In the genomic region with DNA sequence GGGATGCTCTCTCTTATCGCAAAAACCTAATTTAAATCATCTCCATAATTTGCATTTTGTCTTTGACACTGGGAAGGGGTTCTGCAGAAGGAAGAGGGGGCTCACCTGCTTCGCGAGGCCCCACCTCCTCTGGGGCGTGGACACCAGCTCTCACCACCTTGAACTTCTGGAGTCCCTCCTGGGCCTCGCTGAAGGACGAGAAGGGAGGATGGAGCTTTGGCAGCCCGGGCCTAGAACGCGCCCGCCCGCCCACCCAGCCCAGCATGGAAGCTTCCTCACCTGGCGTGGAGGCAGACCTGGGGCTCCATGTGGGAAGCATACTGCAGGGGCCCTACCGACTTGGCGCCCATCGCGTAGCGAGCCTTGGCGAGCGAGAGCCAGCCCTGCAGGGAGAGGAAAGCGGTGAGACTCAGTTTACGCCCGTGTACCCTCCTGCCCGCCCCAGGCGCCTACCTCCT, we compare ENCODE assay signal across 8 cellular contexts. TPM values are rescaled to one million over a fixed set of nuclear protein-coding genes. Genes with fewer than 3 reads are reported as not detected.
DNase-seq lines count a peak whose midpoint lies in the region; ATAC-seq and TF ChIP-seq lines count a peak whose summit lies in the region.

No MANE protein-coding gene starts in this region.

- H3K9me1 ChIP-seq in IMR-90 (ENCODE audit: insufficient read depth, low read length) = peaks cover 9% of the 10 kb centered on the region

- no peak for TF ChIP-seq RAD21 in IMR-90 (IDR thresholded peaks at IDR 0.05; ENCODE audit: low read length)

- no peak overlapping the region for H2BK120ac ChIP-seq in IMR-90 (ENCODE audit: low read depth, low read length)

- TF ChIP-seq CTCF in 22Rv1 (IDR thresholded peaks at IDR 0.05) (no peak), IMR-90 (conservative IDR thresholded peaks at IDR 0.05; ENCODE audit: low read depth, low read length) (no peak), adrenal gland (IDR thresholded peaks at IDR 0.05) (no peak), kidney epithelial cell (IDR thresholded peaks at IDR 0.05; ENCODE audit: insufficient read depth, low read length, poor library complexity, severe bottlenecking) (no peak)

- no peak overlapping the region for H2BK20ac ChIP-seq in IMR-90 (ENCODE audit: low read depth, low read length)

- H3K9ac ChIP-seq in IMR-90 (ENCODE audit: low read depth, low read length) = peak overlapping the region; percentile 54

- TF ChIP-seq POLR2A in IMR-90 (IDR thresholded peaks at IDR 0.05; ENCODE audit: low read depth, low read length) = no peak
- no peak for TF ChIP-seq POLR2A in adrenal gland (IDR thresholded peaks at IDR 0.05)

- H3K4me3 ChIP-seq in IMR-90 (ENCODE audit: insufficient read depth, low read depth, low read length) = peak overlapping the region; percentile 96
- peak overlapping the region; percentile 43 to 82 (median 62) for H3K4me3 ChIP-seq in adrenal gland
- H3K4me3 ChIP-seq in kidney epithelial cell (ENCODE audit: low read depth, low read length) = peak overlapping the region; percentile 73

- H3K27me3 ChIP-seq in IMR-90 (ENCODE audit: control insufficient read depth, insufficient read depth, low read length) (no peaks in the 10 kb centered on the region), adrenal gland (no peaks in the 10 kb centered on the region), kidney epithelial cell (ENCODE audit: control insufficient read depth, insufficient read depth, low read length) (no peaks in the 10 kb centered on the region)

- no peak overlapping the region for H2AK5ac ChIP-seq in IMR-90 (ENCODE audit: low read depth, low read length)

- H3K23ac ChIP-seq in IMR-90 (ENCODE audit: low read depth, low read length) = peak overlapping the region; percentile 40; the same call in 1 of the 2 replicates

- H2BK15ac ChIP-seq in IMR-90 (ENCODE audit: low read depth, low read length) = no peak overlapping the region

- peaks cover 28% of the 10 kb centered on the region for H3K36me3 ChIP-seq in IMR-90 (ENCODE audit: control insufficient read depth, insufficient read depth, low read length)
- H3K36me3 ChIP-seq in adrenal gland (replicated peaks in 1 of 2) = peaks cover 0 to 39% of the 10 kb centered on the region in 2 donors
- peaks cover 1% of the 10 kb centered on the region for H3K36me3 ChIP-seq in kidney epithelial cell (ENCODE audit: control insufficient read depth, insufficient read depth, low read length)

- peak overlapping the region; percentile 80 for H3K4ac ChIP-seq in IMR-90 (ENCODE audit: low read depth, low read length)

- DNase-seq in IMR-90 (no peak), adrenal gland (no peak), kidney epithelial cell (ENCODE audit: low read depth) (no peak), DMS 273 treated with DMSO at 0.1 percent for 48 hours (lab: John Stamatoyannopoulos, UW) (no peak)

- H3K4me1 ChIP-seq in IMR-90 (ENCODE audit: control insufficient read depth, insufficient read depth, low read length) (peaks cover 11% of the 10 kb centered on the region), adrenal gland (replicated peaks in 1 of 2) (peaks cover 8 to 25% of the 10 kb centered on the region in 2 donors)

- no peak overlapping the region for H3K56ac ChIP-seq in IMR-90 (ENCODE audit: extremely low read depth, insufficient read depth, low read length)

- dilution Hi-C loops in IMR-90 (cut with HindIII; ENCODE audit: low sequenced_read_pairs, unreplicated experiment) = no loop called here

- H2BK5ac ChIP-seq in IMR-90 (ENCODE audit: low read depth, low read length, poor library complexity, severe bottlenecking) = peak overlapping the region; percentile 67

- intact Hi-C loops in IMR-90 (cut with micrococcal nuclease) = loop anchor here (1.0 kb wide), 2 partner anchors 31 to 50 kb away; no protein-coding TSS in a partner anchor
- intact Hi-C loops in adrenal gland (cut with DNase I) = no loop called here

- no peak overlapping the region for H3K18ac ChIP-seq in IMR-90 (ENCODE audit: low read depth, low read length)

- CTCF ChIA-PET in IMR-90 (lab: Yijun Ruan, JAX) = interaction anchor here (0.7 to 2.1 kb wide), 3 partner anchors 14 to 53 kb away, joined by 3 to 8 read pairs (median 4); a partner anchor contains a TSS

- POLR2A ChIA-PET in IMR-90 (lab: Charles Lee; ENCODE audit: unreplicated experiment) = interaction anchor here (0.5 to 0.6 kb wide), 2 partner anchors 25 to 34 kb away, joined by 4 to 5 read pairs; no protein-coding TSS in a partner anchor

- no peaks in the 10 kb centered on the region for H4K20me1 ChIP-seq in IMR-90 (ENCODE audit: insufficient read depth, low read length)

- peak overlapping the region; percentile 66; the same call in 1 of the 2 replicates for H4K5ac ChIP-seq in IMR-90 (ENCODE audit: low read depth, low read length)

- 0% methylated on average over 10 of the region's 24 CpGs; no CpG with 5 or more reads in 1 of the 2 experiments for WGBS in IMR-90 (ENCODE audit: extremely low coverage in 2 of 2, insufficient read length in 1 of 2), 2 experiments
- WGBS in adrenal gland, 4 donors = 1 to 5% (median 3%) methylated on average over 8 to 24 of the region's 24 CpGs

- H3K27ac ChIP-seq in 22Rv1 (peak overlapping the region; percentile 83), IMR-90 (ENCODE audit: insufficient read depth, low read length) (peak overlapping the region; percentile 71), adrenal gland (peak overlapping the region in 4 of 5 donors; percentile 55 to 92 (median 84)), temporal lobe (ENCODE audit: low read depth, low read length) (peak overlapping the region; percentile 92)

- no TSS peak for BruUV-seq in IMR-90 (replicated peaks; lab: Mats Ljungman, UMichigan)

- peak overlapping the region; percentile 89 for H2AK9ac ChIP-seq in IMR-90 (replicated peaks; ENCODE audit: low read depth, low read length, poor library complexity)

- peak overlapping the region; percentile 91 for H3K4me2 ChIP-seq in IMR-90 (ENCODE audit: low read depth, low read length)

- H3K9me3 ChIP-seq in IMR-90 (ENCODE audit: control insufficient read depth, insufficient read depth, low read length) (no peaks in the 10 kb centered on the region), adrenal gland (replicated peaks in 1 of 3) (no peaks in the 10 kb centered on the region)

- H4K8ac ChIP-seq in IMR-90 (ENCODE audit: low read depth in 2 of 2, low read length in 2 of 2) = peak overlapping the region; percentile 18 to 76; a peak in 2 of 4 replicates

- H3K14ac ChIP-seq in IMR-90 (replicated peaks; ENCODE audit: low read depth, low read length) = peak overlapping the region; percentile 43

- H2AFZ ChIP-seq in IMR-90 (replicated peaks; ENCODE audit: low read length, poor library complexity) = peak overlapping the region; percentile 98

- in situ Hi-C loops in IMR-90 (cut with MboI; ENCODE audit: low sequenced_read_pairs) = no loop called here

- ATAC-seq in GM18907 (IDR thresholded peaks at IDR 0.05; ENCODE audit: unreplicated experiment) (peak; percentile 8), IMR-90 (ENCODE audit: low read depth) (peak; percentile 0), esophagus mucosa (no peak)

- H4K91ac ChIP-seq in IMR-90 (ENCODE audit: insufficient read depth, low read depth, low read length) = no peak overlapping the region

- peaks cover 18 to 36% of the 10 kb centered on the region in 2 experiments for H3K79me1 ChIP-seq in IMR-90 (ENCODE audit: low read depth in 1 of 2, low read length in 2 of 2)

TF ChIP-seq in IMR-90, 13 proteins besides CTCF, POLR2A, EP300 and RAD21:
- no peak for TF ChIP-seq MAFK (IDR thresholded peaks at IDR 0.05; ENCODE audit: low read depth, low read length)
- no peak for TF ChIP-seq RCOR1 (IDR thresholded peaks at IDR 0.05; ENCODE audit: insufficient replicate concordance, low read length)
- TF ChIP-seq NFE2L2 (IDR thresholded peaks at IDR 0.05; ENCODE audit: low read depth, low read length) = no peak
- TF ChIP-seq, protein P1, sequence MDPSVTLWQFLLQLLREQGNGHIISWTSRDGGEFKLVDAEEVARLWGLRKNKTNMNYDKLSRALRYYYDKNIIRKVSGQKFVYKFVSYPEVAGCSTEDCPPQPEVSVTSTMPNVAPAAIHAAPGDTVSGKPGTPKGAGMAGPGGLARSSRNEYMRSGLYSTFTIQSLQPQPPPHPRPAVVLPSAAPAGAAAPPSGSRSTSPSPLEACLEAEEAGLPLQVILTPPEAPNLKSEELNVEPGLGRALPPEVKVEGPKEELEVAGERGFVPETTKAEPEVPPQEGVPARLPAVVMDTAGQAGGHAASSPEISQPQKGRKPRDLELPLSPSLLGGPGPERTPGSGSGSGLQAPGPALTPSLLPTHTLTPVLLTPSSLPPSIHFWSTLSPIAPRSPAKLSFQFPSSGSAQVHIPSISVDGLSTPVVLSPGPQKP (IDR thresholded peaks at IDR 0.05; ENCODE audit: borderline replicate concordance, low read depth, low read length) = no peak
- TF ChIP-seq, protein P2, sequence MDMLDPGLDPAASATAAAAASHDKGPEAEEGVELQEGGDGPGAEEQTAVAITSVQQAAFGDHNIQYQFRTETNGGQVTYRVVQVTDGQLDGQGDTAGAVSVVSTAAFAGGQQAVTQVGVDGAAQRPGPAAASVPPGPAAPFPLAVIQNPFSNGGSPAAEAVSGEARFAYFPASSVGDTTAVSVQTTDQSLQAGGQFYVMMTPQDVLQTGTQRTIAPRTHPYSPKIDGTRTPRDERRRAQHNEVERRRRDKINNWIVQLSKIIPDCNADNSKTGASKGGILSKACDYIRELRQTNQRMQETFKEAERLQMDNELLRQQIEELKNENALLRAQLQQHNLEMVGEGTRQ (IDR thresholded peaks at IDR 0.05; ENCODE audit: low read depth, low read length) = no peak
- no peak for TF ChIP-seq CHD1 (IDR thresholded peaks at IDR 0.05; ENCODE audit: low read depth, low read length)
- TF ChIP-seq FOS (IDR thresholded peaks at IDR 0.05; ENCODE audit: low read depth, low read length) = no peak

RNA-seq across cellular contexts. Expression of a gene that starts 1.1 kb away (rescaled TPM):
- 127 and 154 TPM in 2 replicates for total RNA-seq in IMR-90 (2012; rRNA removed)
- 169 and 187 TPM in 2 replicates for polyA plus RNA-seq in IMR-90 (2012; rRNA removed)
- 158 and 206 TPM in 2 replicates for polyA plus RNA-seq in IMR-90 (2012; cell fraction: cytosol; rRNA removed)
- 143 and 362 TPM in 2 replicates for polyA plus RNA-seq in IMR-90 (2012; cell fraction: nucleus; rRNA removed; ENCODE audit: low replicate concordance)
- total RNA-seq in adrenal gland = 100 to 1,000 TPM in 2 of 8 donors, 10 to 100 TPM in 6; 62.7 to 114 (median 83.2) TPM
- polyA plus RNA-seq in adrenal gland = 100 to 1,000 TPM in 2 of 3 donors, 10 to 100 TPM in 1; 55.8 to 141 (median 117) TPM
- total RNA-seq in kidney epithelial cell = 121 and 150 TPM in 2 replicates
- total RNA-seq in temporal lobe = 37.1 TPM
- 47.5 TPM for total RNA-seq in esophagus mucosa

RNA-seq across cellular contexts. Expression of a gene that starts 14.3 kb away (rescaled TPM):
- total RNA-seq in IMR-90 (2012; rRNA removed) (7.2 and 9.7 TPM in 2 replicates), adrenal gland (10 to 100 TPM; 21.9 to 74.1 (median 42.9) TPM), kidney epithelial cell (15.9 and 35.6 TPM in 2 replicates), temporal lobe (16.2 TPM), esophagus mucosa (19.8 TPM)
- polyA plus RNA-seq in IMR-90 (2012; rRNA removed) (13.4 and 15.5 TPM in 2 replicates), adrenal gland (10 to 100 TPM; 32.3 to 64.4 (median 42.2) TPM)
- polyA plus RNA-seq in IMR-90 (2012; cell fraction: cytosol; rRNA removed) = 8.1 and 12.2 TPM in 2 replicates
- polyA plus RNA-seq in IMR-90 (2012; cell fraction: nucleus; rRNA removed; ENCODE audit: low replicate concordance) = 64.3 and 68.2 TPM in 2 replicates
